In the genomic region with DNA sequence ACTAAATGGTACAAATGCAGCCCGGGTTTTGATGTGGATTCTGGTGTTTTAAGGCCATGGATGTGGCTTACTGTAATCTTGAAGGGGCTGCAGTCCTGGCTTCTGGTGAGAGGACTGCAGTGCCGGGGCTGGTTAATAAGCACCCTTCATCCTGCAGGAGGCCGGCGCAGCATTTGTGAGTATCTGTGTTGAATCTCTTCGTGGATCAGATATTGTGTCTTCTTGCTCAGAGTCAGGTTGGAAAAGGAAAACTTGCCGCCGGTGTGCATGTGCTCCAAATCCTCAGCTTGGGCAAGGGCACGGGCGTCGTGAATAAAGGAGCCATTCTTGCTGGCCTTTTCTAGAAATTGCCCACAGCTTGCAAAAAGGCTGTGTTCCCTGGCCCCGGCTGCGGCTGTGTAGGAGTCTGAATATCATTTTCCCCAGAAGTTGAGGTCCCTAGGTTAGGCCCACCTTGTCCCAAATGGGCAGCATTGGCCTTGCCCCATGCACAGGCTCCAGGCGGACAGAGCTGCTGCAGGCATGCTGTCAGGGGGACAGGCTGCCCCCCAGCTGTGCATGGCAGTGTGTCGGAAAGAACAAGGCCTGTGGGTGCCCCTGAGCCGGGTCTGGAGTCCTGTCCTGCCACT, we compare ENCODE assay signal across 1 cellular context.
TF ChIP-seq lines count a peak whose summit lies in the region.

No MANE protein-coding gene starts in this region.

TF ChIP-seq in GM23338, 12 proteins besides CTCF, POLR2A, EP300 and RAD21 (continued from another document):
- TF ChIP-seq, protein P1, sequence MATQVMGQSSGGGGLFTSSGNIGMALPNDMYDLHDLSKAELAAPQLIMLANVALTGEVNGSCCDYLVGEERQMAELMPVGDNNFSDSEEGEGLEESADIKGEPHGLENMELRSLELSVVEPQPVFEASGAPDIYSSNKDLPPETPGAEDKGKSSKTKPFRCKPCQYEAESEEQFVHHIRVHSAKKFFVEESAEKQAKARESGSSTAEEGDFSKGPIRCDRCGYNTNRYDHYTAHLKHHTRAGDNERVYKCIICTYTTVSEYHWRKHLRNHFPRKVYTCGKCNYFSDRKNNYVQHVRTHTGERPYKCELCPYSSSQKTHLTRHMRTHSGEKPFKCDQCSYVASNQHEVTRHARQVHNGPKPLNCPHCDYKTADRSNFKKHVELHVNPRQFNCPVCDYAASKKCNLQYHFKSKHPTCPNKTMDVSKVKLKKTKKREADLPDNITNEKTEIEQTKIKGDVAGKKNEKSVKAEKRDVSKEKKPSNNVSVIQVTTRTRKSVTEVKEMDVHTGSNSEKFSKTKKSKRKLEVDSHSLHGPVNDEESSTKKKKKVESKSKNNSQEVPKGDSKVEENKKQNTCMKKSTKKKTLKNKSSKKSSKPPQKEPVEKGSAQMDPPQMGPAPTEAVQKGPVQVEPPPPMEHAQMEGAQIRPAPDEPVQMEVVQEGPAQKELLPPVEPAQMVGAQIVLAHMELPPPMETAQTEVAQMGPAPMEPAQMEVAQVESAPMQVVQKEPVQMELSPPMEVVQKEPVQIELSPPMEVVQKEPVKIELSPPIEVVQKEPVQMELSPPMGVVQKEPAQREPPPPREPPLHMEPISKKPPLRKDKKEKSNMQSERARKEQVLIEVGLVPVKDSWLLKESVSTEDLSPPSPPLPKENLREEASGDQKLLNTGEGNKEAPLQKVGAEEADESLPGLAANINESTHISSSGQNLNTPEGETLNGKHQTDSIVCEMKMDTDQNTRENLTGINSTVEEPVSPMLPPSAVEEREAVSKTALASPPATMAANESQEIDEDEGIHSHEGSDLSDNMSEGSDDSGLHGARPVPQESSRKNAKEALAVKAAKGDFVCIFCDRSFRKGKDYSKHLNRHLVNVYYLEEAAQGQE (IDR thresholded peaks at IDR 0.05; ENCODE audit: unreplicated experiment) = no peak
- TF ChIP-seq ZNF331 (CRISPR knock-in tag; IDR thresholded peaks at IDR 0.05; ENCODE audit: low read depth) (no peak), NANOG (IDR thresholded peaks at IDR 0.05; ENCODE audit: borderline replicate concordance) (no peak), ZNF114 (CRISPR knock-in tag; IDR thresholded peaks at IDR 0.05) (no peak), EZH2 (IDR thresholded peaks at IDR 0.05; ENCODE audit: low read depth, unreplicated experiment) (no peak), EZH2phosphoT487 (IDR thresholded peaks at IDR 0.05; ENCODE audit: unreplicated experiment) (no peak)
- TF ChIP-seq, protein P2, sequence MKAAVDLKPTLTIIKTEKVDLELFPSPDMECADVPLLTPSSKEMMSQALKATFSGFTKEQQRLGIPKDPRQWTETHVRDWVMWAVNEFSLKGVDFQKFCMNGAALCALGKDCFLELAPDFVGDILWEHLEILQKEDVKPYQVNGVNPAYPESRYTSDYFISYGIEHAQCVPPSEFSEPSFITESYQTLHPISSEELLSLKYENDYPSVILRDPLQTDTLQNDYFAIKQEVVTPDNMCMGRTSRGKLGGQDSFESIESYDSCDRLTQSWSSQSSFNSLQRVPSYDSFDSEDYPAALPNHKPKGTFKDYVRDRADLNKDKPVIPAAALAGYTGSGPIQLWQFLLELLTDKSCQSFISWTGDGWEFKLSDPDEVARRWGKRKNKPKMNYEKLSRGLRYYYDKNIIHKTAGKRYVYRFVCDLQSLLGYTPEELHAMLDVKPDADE (IDR thresholded peaks at IDR 0.05) = no peak
